ENCODE assay signal across 22 cellular contexts in the genomic region with DNA sequence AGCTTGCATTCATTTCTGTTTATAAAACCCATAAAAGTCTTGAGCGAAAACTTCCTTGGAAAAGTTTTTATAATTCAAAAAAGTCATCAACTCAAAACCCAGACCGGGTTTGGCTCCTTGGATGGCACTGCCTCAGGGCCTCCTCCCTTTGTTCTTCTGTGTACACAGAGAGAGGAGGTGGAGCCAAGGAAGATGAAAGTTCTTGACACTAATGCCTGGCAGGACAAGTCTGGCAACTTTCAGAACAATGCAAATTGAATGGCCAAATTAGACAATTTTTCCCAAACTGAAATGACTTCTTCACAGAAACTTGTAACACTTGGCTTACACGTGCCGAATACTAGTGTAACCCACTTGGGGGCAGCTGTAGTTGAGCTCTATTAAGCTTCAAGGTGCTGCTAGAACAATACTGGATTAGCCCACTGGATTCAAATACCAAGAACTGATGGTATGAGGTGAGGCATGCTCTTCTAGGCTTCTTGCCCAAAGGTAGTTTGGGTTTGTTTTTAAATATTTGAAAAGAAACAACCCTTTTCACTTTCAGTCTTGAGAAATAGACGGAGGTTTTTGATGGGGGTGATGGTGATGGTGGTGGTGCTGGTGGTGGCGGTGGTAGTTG.
DNase-seq lines count a peak whose midpoint lies in the region; ATAC-seq, FAIRE-seq and TF ChIP-seq lines count a peak whose summit lies in the region.
"Had no signal": no experiment of that assay in that cellular context is flagged by ENCODE, and none has a peak within 500 bp of the region (broad histone marks: within the 10 kb centered on the region; RNA-seq: fewer than 3 reads in every experiment).

No MANE protein-coding gene starts in this region.

- H3K36me3 Mint-ChIP-seq in WTC11: no peaks in the 10 kb centered on the region
- H3K36me3 Mint-ChIP-seq: naive B cell had no signal

- intact Hi-C loops in left colon (cut with DNase I, micrococcal nuclease): no loop called here

- H3K27ac Mint-ChIP-seq in WTC11: no peak overlapping the region
- H3K27ac Mint-ChIP-seq: activated CD8-positive, alpha-beta T cell treated with anti-CD3 and anti-CD28 coated beads, Interleukin-2, amount 10 ng/mL, durations not matched to agents 7 days and 5 days; activated T-helper 2 cell treated with anti-CD3 and anti-CD28 coated beads, Interferon-gamma antibody, Interleukin-2, Interleukin-4, amounts not matched to agents 10 μg/mL and 5 μg/mL and 100 μg/mL, durations not matched to agents 14 hours and 24 hours and 36 hours; naive B cell had no signal

- POLR2A ChIA-PET in A549 (lab: Yijun Ruan, JAX) (interaction anchor here (0.6 to 1.5 kb wide), 2 partner anchors 87 to 897 kb away, joined by 3 read pairs; a partner anchor contains a TSS), WTC11 (lab: Charles Lee) (interaction anchor here (1.0 kb wide), 1 partner anchor 11 kb away, joined by 5 read pairs; no protein-coding TSS in a partner anchor)

- H3K4me3 Mint-ChIP-seq in WTC11: no peak overlapping the region
- H3K4me3 Mint-ChIP-seq: activated CD8-positive, alpha-beta T cell treated with anti-CD3 and anti-CD28 coated beads, Interleukin-2, amount 10 ng/mL, durations not matched to agents 7 days and 5 days; naive B cell had no signal

- 64% methylated on average over 6 of the region's 6 CpGs for WGBS in A549 (ENCODE audit: missing lambda C conversion rate)

- no peak for ATAC-seq in A549
- peak; percentile 34; the same call in 1 of the 2 replicates for ATAC-seq in WTC11
- ATAC-seq in left colon: peak; percentile 72
- no peak for ATAC-seq in GM21360 (IDR thresholded peaks at IDR 0.05; ENCODE audit: unreplicated experiment)
- ATAC-seq: activated CD8-positive, alpha-beta T cell treated with anti-CD3 and anti-CD28 coated beads, Interleukin-2, amount 10 ng/mL, durations not matched to agents 7 days and 5 days; HepG2; left cardiac atrium had no signal

- no peaks in the 10 kb centered on the region for H3K9me3 ChIP-seq in A549
- no peaks in the 10 kb centered on the region for H3K9me3 ChIP-seq in MG63
- H3K9me3 ChIP-seq: esophagus muscularis mucosa had no signal

- H3K4me1 ChIP-seq in A549: peaks cover 21% of the 10 kb centered on the region

- H3K36me3 ChIP-seq in MG63: no peaks in the 10 kb centered on the region
- H3K36me3 ChIP-seq: esophagus muscularis mucosa had no signal

- CTCF ChIA-PET in A549 (lab: Yijun Ruan, JAX): interaction anchor here (1.8 to 2.2 kb wide), 3 partner anchors 17 to 108 kb away, joined by 3 to 5 read pairs (median 3); no protein-coding TSS in a partner anchor
- CTCF ChIA-PET in WTC11 (lab: Charles Lee): no interaction called here

- H3K4me3 ChIP-seq in A549: no peak overlapping the region
- no peak overlapping the region for H3K4me3 ChIP-seq in MG63
- H3K4me3 ChIP-seq: esophagus muscularis mucosa, SK-N-MC had no signal

- H3K4me2 ChIP-seq in A549: peak overlapping the region; percentile 29

- TF ChIP-seq EP300 in A549 (IDR thresholded peaks at IDR 0.05): no peak

- peaks cover 32% of the 10 kb centered on the region for H3K4me1 Mint-ChIP-seq in WTC11
- H3K4me1 Mint-ChIP-seq: naive B cell had no signal

- TF ChIP-seq POLR2A in A549 (IDR thresholded peaks at IDR 0.05; ENCODE audit: low read length): no peak

- H3K27me3 Mint-ChIP-seq in WTC11 (ENCODE audit: low read depth): no peaks in the 10 kb centered on the region
- H3K27me3 Mint-ChIP-seq: naive B cell, progenitor cell of endocrine pancreas had no signal

- no peaks in the 10 kb centered on the region for H3K27me3 ChIP-seq in MG63
- H3K27me3 ChIP-seq: esophagus muscularis mucosa had no signal

- DNase-seq in A549 (ENCODE audit: low read depth in 1 of 2, low spot score in 1 of 2) (no peak), HPDE6-E6E7 (ENCODE audit: extremely low spot score) (peak; percentile 84), WTC11 (ENCODE audit: low spot score) (no peak), left colon (no peak), MG63 (no peak), pons (ENCODE audit: low spot score) (no peak), GM13977 (ENCODE audit: low spot score) (no peak)
- DNase-seq: activated CD8-positive, alpha-beta T cell treated with anti-CD3 and anti-CD28 coated beads, Interleukin-2, amount 10 ng/mL, durations not matched to agents 7 days and 5 days; amniotic stem cell; cortex of kidney; left cardiac atrium; naive B cell; NCI-H1105 treated with DMSO at 0.1 percent for 48 hours; NCI-H226; stimulated activated CD4-positive, alpha-beta T cell treated with anti-CD3 and anti-CD28 coated beads, Interleukin-15, amount 100 ng/mL, for 24 hours had no signal

- no peak for FAIRE-seq in A549 (lab: Jason Lieb, UNC)
- FAIRE-seq: D721Med, HepG2 had no signal

- in situ Hi-C loops in GM13977 (cut with MboI; ENCODE audit: low pct_unique_long_range_greater_than_20kb, low sequenced_read_pairs, unreplicated experiment): no loop called here

- no peak for TF ChIP-seq RAD21 in A549 (conservative IDR thresholded peaks at IDR 0.05 in 1 of 2, IDR thresholded peaks at IDR 0.05 in 1 of 2)

- H3K27ac ChIP-seq in A549: peak overlapping the region in 1 of 2 experiments; percentile 4; a peak in 3 of 6 replicates
- H3K27ac ChIP-seq: esophagus muscularis mucosa, SK-N-MC had no signal

- no peaks in the 10 kb centered on the region; the same call in 1 of the 2 replicates for H3K9me3 Mint-ChIP-seq in WTC11
- H3K9me3 Mint-ChIP-seq: activated T-helper 2 cell treated with anti-CD3 and anti-CD28 coated beads, Interferon-gamma antibody, Interleukin-2, Interleukin-4, amounts not matched to agents 10 μg/mL and 5 μg/mL and 100 μg/mL, durations not matched to agents 14 hours and 24 hours and 36 hours; naive B cell had no signal

- no peak for TF ChIP-seq CTCF in A549 (IDR thresholded peaks at IDR 0.05)
- no peak for TF ChIP-seq CTCF in WTC11 (IDR thresholded peaks at IDR 0.05)
- no peak for TF ChIP-seq CTCF in GM13977 (IDR thresholded peaks at IDR 0.05; ENCODE audit: extremely low read depth, insufficient read depth, missing control alignments)

TF ChIP-seq in A549, 52 proteins besides CTCF, POLR2A, EP300 and RAD21 (continues in another document):
- TF ChIP-seq, protein P1, sequence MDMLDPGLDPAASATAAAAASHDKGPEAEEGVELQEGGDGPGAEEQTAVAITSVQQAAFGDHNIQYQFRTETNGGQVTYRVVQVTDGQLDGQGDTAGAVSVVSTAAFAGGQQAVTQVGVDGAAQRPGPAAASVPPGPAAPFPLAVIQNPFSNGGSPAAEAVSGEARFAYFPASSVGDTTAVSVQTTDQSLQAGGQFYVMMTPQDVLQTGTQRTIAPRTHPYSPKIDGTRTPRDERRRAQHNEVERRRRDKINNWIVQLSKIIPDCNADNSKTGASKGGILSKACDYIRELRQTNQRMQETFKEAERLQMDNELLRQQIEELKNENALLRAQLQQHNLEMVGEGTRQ (IDR thresholded peaks at IDR 0.05): no peak
- TF ChIP-seq NPAS2 (CRISPR knock-in tag; IDR thresholded peaks at IDR 0.05; ENCODE audit: borderline replicate concordance): no peak
- TF ChIP-seq, protein P2, sequence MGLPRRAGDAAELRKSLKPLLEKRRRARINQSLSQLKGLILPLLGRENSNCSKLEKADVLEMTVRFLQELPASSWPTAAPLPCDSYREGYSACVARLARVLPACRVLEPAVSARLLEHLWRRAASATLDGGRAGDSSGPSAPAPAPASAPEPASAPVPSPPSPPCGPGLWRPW (IDR thresholded peaks at IDR 0.05): no peak
- no peak for TF ChIP-seq RNF2 (IDR thresholded peaks at IDR 0.05; ENCODE audit: borderline replicate concordance, low read depth)
- no peak for TF ChIP-seq CHD4 (IDR thresholded peaks at IDR 0.05; ENCODE audit: borderline replicate concordance)
- no peak for TF ChIP-seq ZFP36 (IDR thresholded peaks at IDR 0.05; ENCODE audit: borderline replicate concordance, partially characterized antibody)
- TF ChIP-seq, protein P3, sequence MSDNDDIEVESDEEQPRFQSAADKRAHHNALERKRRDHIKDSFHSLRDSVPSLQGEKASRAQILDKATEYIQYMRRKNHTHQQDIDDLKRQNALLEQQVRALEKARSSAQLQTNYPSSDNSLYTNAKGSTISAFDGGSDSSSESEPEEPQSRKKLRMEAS (IDR thresholded peaks at IDR 0.05): no peak

TF ChIP-seq in WTC11, 78 proteins besides CTCF, POLR2A, EP300 and RAD21 (continues in another document):
- TF ChIP-seq, protein P4, sequence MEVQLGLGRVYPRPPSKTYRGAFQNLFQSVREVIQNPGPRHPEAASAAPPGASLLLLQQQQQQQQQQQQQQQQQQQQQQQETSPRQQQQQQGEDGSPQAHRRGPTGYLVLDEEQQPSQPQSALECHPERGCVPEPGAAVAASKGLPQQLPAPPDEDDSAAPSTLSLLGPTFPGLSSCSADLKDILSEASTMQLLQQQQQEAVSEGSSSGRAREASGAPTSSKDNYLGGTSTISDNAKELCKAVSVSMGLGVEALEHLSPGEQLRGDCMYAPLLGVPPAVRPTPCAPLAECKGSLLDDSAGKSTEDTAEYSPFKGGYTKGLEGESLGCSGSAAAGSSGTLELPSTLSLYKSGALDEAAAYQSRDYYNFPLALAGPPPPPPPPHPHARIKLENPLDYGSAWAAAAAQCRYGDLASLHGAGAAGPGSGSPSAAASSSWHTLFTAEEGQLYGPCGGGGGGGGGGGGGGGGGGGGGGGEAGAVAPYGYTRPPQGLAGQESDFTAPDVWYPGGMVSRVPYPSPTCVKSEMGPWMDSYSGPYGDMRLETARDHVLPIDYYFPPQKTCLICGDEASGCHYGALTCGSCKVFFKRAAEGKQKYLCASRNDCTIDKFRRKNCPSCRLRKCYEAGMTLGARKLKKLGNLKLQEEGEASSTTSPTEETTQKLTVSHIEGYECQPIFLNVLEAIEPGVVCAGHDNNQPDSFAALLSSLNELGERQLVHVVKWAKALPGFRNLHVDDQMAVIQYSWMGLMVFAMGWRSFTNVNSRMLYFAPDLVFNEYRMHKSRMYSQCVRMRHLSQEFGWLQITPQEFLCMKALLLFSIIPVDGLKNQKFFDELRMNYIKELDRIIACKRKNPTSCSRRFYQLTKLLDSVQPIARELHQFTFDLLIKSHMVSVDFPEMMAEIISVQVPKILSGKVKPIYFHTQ (CRISPR knock-in tag; IDR thresholded peaks at IDR 0.05): no peak
- TF ChIP-seq NR2C2 (CRISPR knock-in tag; IDR thresholded peaks at IDR 0.05): no peak

Comparison
In these comparisons a context has a peak if more than half of its experiments do, and no peak if none do; other contexts are left out.
1. ATAC-seq: peak in WTC11 (single experiment) and left colon (single experiment); none in A549 (0 of 2) and GM21360 (single experiment).